In genomic region chr5:143635146-143635752, GRCh38 we compare ENCODE assay signal across 2 cellular contexts.
TF ChIP-seq lines count a peak whose summit lies in the region.

No MANE protein-coding gene starts in this region.

TF ChIP-seq in IMR-90, 13 proteins besides CTCF, POLR2A, EP300 and RAD21:
- TF ChIP-seq USF2 (IDR thresholded peaks at IDR 0.05; ENCODE audit: low read depth, low read length) (no peak), SMC3 (IDR thresholded peaks at IDR 0.05; ENCODE audit: low read depth, low read length) (no peak), MXI1 (IDR thresholded peaks at IDR 0.05; ENCODE audit: borderline replicate concordance, low read depth, low read length) (no peak), ELK1 (IDR thresholded peaks at IDR 0.05; ENCODE audit: borderline replicate concordance, low read depth, low read length) (no peak), CEBPB (IDR thresholded peaks at IDR 0.05; ENCODE audit: low read depth, low read length) (no peak), RFX5 (IDR thresholded peaks at IDR 0.05; ENCODE audit: low read depth, low read length) (no peak), MAZ (IDR thresholded peaks at IDR 0.05; ENCODE audit: borderline replicate concordance, low read depth, low read length) (no peak), RCOR1 (IDR thresholded peaks at IDR 0.05; ENCODE audit: insufficient replicate concordance, low read length) (no peak), FOS (IDR thresholded peaks at IDR 0.05; ENCODE audit: low read depth, low read length) (no peak), BHLHE40 (IDR thresholded peaks at IDR 0.05; ENCODE audit: low read depth, low read length) (no peak), MAFK (IDR thresholded peaks at IDR 0.05; ENCODE audit: low read depth, low read length) (no peak)

TF ChIP-seq in endothelial cell of umbilical vein, 7 proteins besides CTCF, POLR2A, EP300 and RAD21:
- TF ChIP-seq FOS (IDR thresholded peaks at IDR 0.05; ENCODE audit: borderline replicate concordance, insufficient read depth, low read length) (no peak), GATA2 (IDR thresholded peaks at IDR 0.05; ENCODE audit: insufficient read depth, insufficient read length, low read depth, low read length) (no peak)
